16 cellular contexts compared by ENCODE assay signal in the genomic region with DNA sequence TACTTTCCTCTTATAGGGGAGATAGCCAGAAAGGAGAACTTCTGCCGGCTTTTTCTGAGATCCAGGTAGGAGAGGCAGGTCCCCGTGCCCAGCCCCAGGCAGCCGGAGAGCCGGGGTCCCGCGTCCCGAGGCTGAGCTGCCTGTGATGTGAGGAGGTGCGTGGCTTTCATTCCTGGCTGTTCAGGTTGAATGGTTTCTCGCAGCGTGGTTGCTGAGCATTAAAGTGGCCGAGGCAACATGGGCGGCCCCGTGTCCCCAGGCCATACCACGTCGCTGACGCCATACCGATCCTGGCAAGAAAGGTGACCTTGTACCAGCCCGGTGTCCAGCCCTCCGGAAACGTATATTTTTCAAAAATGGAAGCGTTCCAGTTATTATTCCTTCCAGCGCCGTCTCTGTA. TPM values are rescaled to one million over a fixed set of nuclear protein-coding genes. Genes with fewer than 3 reads are reported as not detected.
DNase-seq lines count a peak whose midpoint lies in the region; ATAC-seq and TF ChIP-seq lines count a peak whose summit lies in the region.
"Had no signal": no experiment of that assay in that cellular context is flagged by ENCODE, and none has a peak within 500 bp of the region (broad histone marks: within the 10 kb centered on the region; RNA-seq: fewer than 3 reads in every experiment).

No MANE protein-coding gene starts in this region.

- CTCF ChIA-PET in CD4-positive, alpha-beta T cell (lab: Charles Lee): no interaction called here
- CTCF ChIA-PET in mammary epithelial cell (lab: Charles Lee; ENCODE audit: low non-redundant PET): no interaction called here

- BruUV-seq in mammary epithelial cell (replicated peaks; lab: Mats Ljungman, UMichigan): no TSS peak

- no peaks in the 10 kb centered on the region for H3K9me3 ChIP-seq in CD4-positive, alpha-beta T cell (ENCODE audit: control insufficient read depth, low read length)
- H3K9me3 ChIP-seq in mammary epithelial cell (replicated peaks; ENCODE audit: insufficient read depth, low read length) (no peaks in the 10 kb centered on the region), parathyroid adenoma (ENCODE audit: control insufficient read depth, low read length) (no peaks in the 10 kb centered on the region)
- H3K9me3 ChIP-seq: heart right ventricle, upper lobe of left lung had no signal

- TF ChIP-seq CTCF in CD4-positive, alpha-beta T cell (IDR thresholded peaks at IDR 0.05): no peak
- TF ChIP-seq CTCF in mammary epithelial cell (conservative IDR thresholded peaks at IDR 0.05 in 1 of 2, IDR thresholded peaks at IDR 0.05 in 1 of 2; ENCODE audit: extremely low read depth in 1 of 2, insufficient read depth in 1 of 2, low read depth in 1 of 2, low read length in 2 of 2): no peak
- no peak for TF ChIP-seq CTCF in parathyroid adenoma (IDR thresholded peaks at IDR 0.05)

- POLR2A ChIA-PET in CD4-positive, alpha-beta T cell (lab: Charles Lee): no interaction called here

- dilution Hi-C loops in mammary epithelial cell (cut with HindIII; ENCODE audit: low sequenced_read_pairs): no loop called here

- in situ Hi-C loops in mammary epithelial cell (cut with MboI; ENCODE audit: low sequenced_read_pairs in 2 of 2): no loop called here

- H3K9ac ChIP-seq in mammary epithelial cell (ENCODE audit: insufficient read depth, low read length) (no peak overlapping the region), parathyroid adenoma (no peak overlapping the region)
- H3K9ac ChIP-seq: BLaER1 treated with 17β-estradiol and CSF1 and Interleukin-3, amounts not matched to agents 10 nM and 100 nM had no signal

- H3K27ac Mint-ChIP-seq in CD4-positive, alpha-beta T cell: no peak overlapping the region

- H3K4me1 Mint-ChIP-seq in CD4-positive, alpha-beta T cell (ENCODE audit: low read depth): peaks cover 28% of the 10 kb centered on the region

- H3K36me3 ChIP-seq in mammary epithelial cell (ENCODE audit: insufficient read depth, low read length) (no peaks in the 10 kb centered on the region), parathyroid adenoma (ENCODE audit: control insufficient read depth, insufficient read depth, low read length) (no peaks in the 10 kb centered on the region)
- H3K36me3 ChIP-seq: BLaER1 treated with 17β-estradiol and CSF1 and Interleukin-3, amounts not matched to agents 10 nM and 100 nM; heart right ventricle; upper lobe of left lung had no signal

- intact Hi-C loops in CD4-positive, alpha-beta T cell (cut with DNase I, micrococcal nuclease): no loop called here
- intact Hi-C loops in mammary epithelial cell (cut with micrococcal nuclease) (no loop called here), Right ventricle myocardium inferior (cut with DNase I) (no loop called here)

- 30% methylated on average over 22 of the region's 23 CpGs for whole genome bisulfite sequencing in mammary epithelial cell (ENCODE audit: low coverage, missing lambda C conversion rate)

- H3K36me3 Mint-ChIP-seq in CD4-positive, alpha-beta T cell (ENCODE audit: low read depth): no peaks in the 10 kb centered on the region

- H3K9me3 Mint-ChIP-seq in CD4-positive, alpha-beta T cell: no peaks in the 10 kb centered on the region

- peak overlapping the region in 2 of 3 experiments; percentile 6 to 14 for H3K4me3 ChIP-seq in mammary epithelial cell (replicated peaks in 1 of 3; ENCODE audit: insufficient read depth in 1 of 3, low read depth in 2 of 3, low read length in 3 of 3)
- H3K4me3 ChIP-seq in parathyroid adenoma (ENCODE audit: low read depth, low read length): peak overlapping the region; percentile 37
- H3K4me3 ChIP-seq: BLaER1 treated with 17β-estradiol and CSF1 and Interleukin-3, amounts not matched to agents 10 nM and 100 nM; upper lobe of left lung had no signal

- H3K27me3 ChIP-seq in CD4-positive, alpha-beta T cell (ENCODE audit: control insufficient read depth, insufficient read depth, low read length): peaks cover 49% of the 10 kb centered on the region
- H3K27me3 ChIP-seq in mammary epithelial cell (ENCODE audit: insufficient read depth, low read length) (peaks cover 32% of the 10 kb centered on the region), parathyroid adenoma (ENCODE audit: control insufficient read depth, insufficient read depth, low read length) (peaks cover 7% of the 10 kb centered on the region)

- H3K27me3 Mint-ChIP-seq in CD4-positive, alpha-beta T cell: peaks cover 61% of the 10 kb centered on the region

- H3K4me3 Mint-ChIP-seq in CD4-positive, alpha-beta T cell: peak overlapping the region; percentile 38

- ATAC-seq in CD4-positive, alpha-beta T cell (ENCODE audit: poor library complexity): no peak
- ATAC-seq in Right ventricle myocardium inferior (no peak), GM18870 (IDR thresholded peaks at IDR 0.05; ENCODE audit: unreplicated experiment) (no peak)
- ATAC-seq: heart right ventricle had no signal

- H3K79me2 ChIP-seq in mammary epithelial cell (ENCODE audit: insufficient read depth, low read length) (no peaks in the 10 kb centered on the region), parathyroid adenoma (no peaks in the 10 kb centered on the region)

- no peak overlapping the region for H3K27ac ChIP-seq in CD4-positive, alpha-beta T cell (ENCODE audit: low read depth, low read length)
- H3K27ac ChIP-seq in mammary epithelial cell (ENCODE audit: insufficient read depth, low read depth, low read length): no peak overlapping the region
- H3K27ac ChIP-seq in parathyroid adenoma: no peak overlapping the region
- H3K27ac ChIP-seq: BLaER1 treated with 17β-estradiol and CSF1 and Interleukin-3, amounts not matched to agents 10 nM and 100 nM; heart right ventricle; upper lobe of left lung had no signal

- no peaks in the 10 kb centered on the region for H4K20me1 ChIP-seq in mammary epithelial cell (ENCODE audit: insufficient read depth, low read length)

- H3K4me2 ChIP-seq in mammary epithelial cell (ENCODE audit: insufficient read depth, low read depth, low read length) (peak overlapping the region; percentile 38), parathyroid adenoma (ENCODE audit: low read length) (peak overlapping the region; percentile 66)
- H3K4me2 ChIP-seq: BLaER1 treated with 17β-estradiol and CSF1 and Interleukin-3, amounts not matched to agents 10 nM and 100 nM had no signal

- no peak for DNase-seq in CD4-positive, alpha-beta T cell
- DNase-seq in NCI-H526 treated with DMSO at 0.1 percent for 48 hours (lab: John Stamatoyannopoulos, UW) (peak; percentile 33), mammary epithelial cell (no peak), Right ventricle myocardium inferior (ENCODE audit: missing footprints) (no peak), NCI-H2196 treated with DMSO at 0.1 percent for 48 hours (lab: John Stamatoyannopoulos, UW; ENCODE audit: unreplicated experiment) (no peak)
- DNase-seq in central memory CD4-positive, alpha-beta T cell: no peak
- DNase-seq: activated naive CD4-positive, alpha-beta T cell treated with anti-CD3 and anti-CD28 coated beads, Interleukin-2, amount 50 U/mL, for 16 hours; heart right ventricle; NCI-H2081 treated with DMSO at 0.1 percent for 48 hours; NCI-H524 treated with DMSO at 0.1 percent for 48 hours; T-helper 1 cell had no signal

- H3K4me1 ChIP-seq in mammary epithelial cell (ENCODE audit: insufficient read depth, low read length): no peaks in the 10 kb centered on the region
- no peaks in the 10 kb centered on the region for H3K4me1 ChIP-seq in parathyroid adenoma

- no peak overlapping the region for H2AFZ ChIP-seq in mammary epithelial cell (ENCODE audit: low read depth, low read length)
- peak overlapping the region; percentile 58 for H2AFZ ChIP-seq in parathyroid adenoma

RNA-seq across cellular contexts. Expression of a gene that starts 3.1 kb away (rescaled TPM):
- under 1 TPM; 0.20 to 0.30 TPM for total RNA-seq in CD4-positive, alpha-beta T cell
- total RNA-seq in mammary epithelial cell (not detected), Right ventricle myocardium inferior (not detected)
- not detected for polyA plus RNA-seq in mammary epithelial cell
- not detected for polyA minus RNA-seq in mammary epithelial cell
- total RNA-seq: RPMI7951 had no signal
- polyA plus RNA-seq: heart right ventricle had no signal
